Comparison of ENCODE assay signal across 8 cellular contexts in genomic region chr3:123067689-123068226, GRCh38. TPM values are rescaled to one million over a fixed set of nuclear protein-coding genes. Genes with fewer than 3 reads are reported as not detected.
DNase-seq lines count a peak whose midpoint lies in the region; ATAC-seq and TF ChIP-seq lines count a peak whose summit lies in the region.

No MANE protein-coding gene starts in this region.

- H3K4me3 ChIP-seq in DND-41 (ENCODE audit: low read depth in 1 of 2, low read length in 2 of 2) (peak overlapping the region; percentile 68 to 95), OCI-LY3 (ENCODE audit: low read length) (peak overlapping the region; percentile 94)
- H3K4me3 ChIP-seq in effector memory CD4-positive, alpha-beta T cell (ENCODE audit: insufficient read depth, low read depth, low read length, poor library complexity, severe bottlenecking): peak overlapping the region; percentile 82

- H3K9ac ChIP-seq in DND-41 (ENCODE audit: low read depth, low read length) (peak overlapping the region; percentile 65), OCI-LY3 (ENCODE audit: low read length) (peak overlapping the region; percentile 89)

- H3K4me2 ChIP-seq in DND-41 (ENCODE audit: insufficient read depth, low read length): peak overlapping the region; percentile 93
- peak overlapping the region; percentile 98 for H3K4me2 ChIP-seq in OCI-LY3 (ENCODE audit: low read length)

- H3K27ac Mint-ChIP-seq in natural killer cell treated with Interleukin-12 subunit alpha and Interleukin-12 subunit beta and Interleukin-15 and Interleukin-18, amount 100 ng/mL, for 72 hours: no peak overlapping the region

- H3K79me2 ChIP-seq in DND-41 (ENCODE audit: insufficient read depth, low read length) (peaks cover 43% of the 10 kb centered on the region), OCI-LY3 (ENCODE audit: low read length) (peaks cover 57% of the 10 kb centered on the region)

- ATAC-seq in DND-41 (ENCODE audit: insufficient read depth, low read depth) (peak; percentile 51), GM21723 (IDR thresholded peaks at IDR 0.05; ENCODE audit: unreplicated experiment) (peak; percentile 42), HG03097 (IDR thresholded peaks at IDR 0.05; ENCODE audit: low FRiP score, unreplicated experiment) (no peak)
- peak; percentile 26 to 57 for ATAC-seq in natural killer cell treated with Interleukin-12 subunit alpha and Interleukin-12 subunit beta and Interleukin-15 and Interleukin-18, amount 100 ng/mL, for 72 hours

- H3K27me3 ChIP-seq in DND-41 (ENCODE audit: insufficient read depth, low read length, poor library complexity): no peaks in the 10 kb centered on the region
- 0 out of 2 replicates have a peak, but pooled peaks cover 6% of the 10 kb centered on the region for H3K27me3 ChIP-seq in OCI-LY3 (ENCODE audit: low read depth, low read length)
- no peaks in the 10 kb centered on the region for H3K27me3 ChIP-seq in effector memory CD4-positive, alpha-beta T cell (replicated peaks; ENCODE audit: control insufficient read depth, insufficient read depth, low read length, poor library complexity, severe bottlenecking)

- H3K4me1 ChIP-seq in DND-41 (ENCODE audit: insufficient read depth, low read length): peaks cover 49% of the 10 kb centered on the region
- H3K4me1 ChIP-seq in OCI-LY3 (ENCODE audit: low read length): peaks cover 14% of the 10 kb centered on the region
- peaks cover 4% of the 10 kb centered on the region for H3K4me1 ChIP-seq in effector memory CD4-positive, alpha-beta T cell (ENCODE audit: control insufficient read depth, insufficient read depth, low read length, poor library complexity, severe bottlenecking)

- peak overlapping the region; percentile 85 for H3K4me3 Mint-ChIP-seq in natural killer cell treated with Interleukin-12 subunit alpha and Interleukin-12 subunit beta and Interleukin-15 and Interleukin-18, amount 100 ng/mL, for 72 hours

- peaks cover 33% of the 10 kb centered on the region for H4K20me1 ChIP-seq in DND-41 (ENCODE audit: insufficient read depth, low read length)
- H4K20me1 ChIP-seq in OCI-LY3 (ENCODE audit: insufficient read depth, low read length): peaks cover 38% of the 10 kb centered on the region

- no peaks in the 10 kb centered on the region for H3K36me3 ChIP-seq in DND-41 (ENCODE audit: insufficient read depth, low read length)
- no peaks in the 10 kb centered on the region for H3K36me3 ChIP-seq in OCI-LY3 (replicated peaks; ENCODE audit: low read depth, low read length)
- no peaks in the 10 kb centered on the region for H3K36me3 ChIP-seq in effector memory CD4-positive, alpha-beta T cell (ENCODE audit: control insufficient read depth, insufficient read depth, low read length)

- no peak for TF ChIP-seq CTCF in DND-41 (IDR thresholded peaks at IDR 0.05; ENCODE audit: borderline replicate concordance, extremely low read depth, low read length, poor library complexity, severe bottlenecking)
- no peak for TF ChIP-seq CTCF in OCI-LY3 (IDR thresholded peaks at IDR 0.05; ENCODE audit: low read depth, low read length)

- H2AFZ ChIP-seq in DND-41 (ENCODE audit: low read depth, low read length): peak overlapping the region; percentile 84
- peak overlapping the region; percentile 39; the same call in 1 of the 2 replicates for H2AFZ ChIP-seq in OCI-LY3 (ENCODE audit: low read depth, low read length)

- peak overlapping the region; percentile 35; the same call in 1 of the 2 replicates for H3K27ac ChIP-seq in DND-41 (ENCODE audit: low read length)
- H3K27ac ChIP-seq in OCI-LY3 (ENCODE audit: low read length): peak overlapping the region; percentile 14; the same call in 1 of the 2 replicates
- no peak overlapping the region for H3K27ac ChIP-seq in effector memory CD4-positive, alpha-beta T cell (ENCODE audit: insufficient read depth, low read length, poor library complexity, severe bottlenecking)

- DNase-seq in DND-41 (no peak), NCI-H2196 treated with DMSO at 0.1 percent for 48 hours (lab: John Stamatoyannopoulos, UW; ENCODE audit: unreplicated experiment) (no peak), activated gamma-delta T cell treated with Interleukin-2 at 50 U/mL for 16 hours (no peak)
- DNase-seq in effector memory CD4-positive, alpha-beta T cell: no peak
- no peak for DNase-seq in natural killer cell treated with Interleukin-12 subunit alpha and Interleukin-12 subunit beta and Interleukin-15 and Interleukin-18, amount 100 ng/mL, for 72 hours (ENCODE audit: low spot score)

- H3K27me3 Mint-ChIP-seq in natural killer cell treated with Interleukin-12 subunit alpha and Interleukin-12 subunit beta and Interleukin-15 and Interleukin-18, amount 100 ng/mL, for 72 hours: peaks cover 28 to 31% of the 10 kb centered on the region in 2 donors

- H3K9me3 ChIP-seq in DND-41 (ENCODE audit: insufficient read depth, low read length, severe bottlenecking) (no peaks in the 10 kb centered on the region), OCI-LY3 (ENCODE audit: insufficient read depth, low read length) (no peaks in the 10 kb centered on the region)
- no peaks in the 10 kb centered on the region for H3K9me3 ChIP-seq in effector memory CD4-positive, alpha-beta T cell (ENCODE audit: control insufficient read depth, low read length)

- H3K36me3 Mint-ChIP-seq in natural killer cell treated with Interleukin-12 subunit alpha and Interleukin-12 subunit beta and Interleukin-15 and Interleukin-18, amount 100 ng/mL, for 72 hours: no peaks in the 10 kb centered on the region

- no peaks in the 10 kb centered on the region for H3K9me3 Mint-ChIP-seq in natural killer cell treated with Interleukin-12 subunit alpha and Interleukin-12 subunit beta and Interleukin-15 and Interleukin-18, amount 100 ng/mL, for 72 hours

- peaks cover 20 to 31% of the 10 kb centered on the region in 2 donors for H3K4me1 Mint-ChIP-seq in natural killer cell treated with Interleukin-12 subunit alpha and Interleukin-12 subunit beta and Interleukin-15 and Interleukin-18, amount 100 ng/mL, for 72 hours (ENCODE audit: low read depth in 2 of 2)

RNA-seq across cellular contexts. Expression of gene PDIA5, which starts 0.9 kb away (rescaled TPM):
- total RNA-seq in natural killer cell treated with Interleukin-12 subunit alpha and Interleukin-12 subunit beta and Interleukin-15 and Interleukin-18, amount 100 ng/mL, for 72 hours: 10 to 100 TPM; 10.3 to 33.3 TPM

RNA-seq across cellular contexts. Expression of gene SEMA5B, which starts 40.2 kb away (rescaled TPM):
- total RNA-seq in natural killer cell treated with Interleukin-12 subunit alpha and Interleukin-12 subunit beta and Interleukin-15 and Interleukin-18, amount 100 ng/mL, for 72 hours: not detected
